ENCODE assay signal across 1 cellular context in the genomic region with DNA sequence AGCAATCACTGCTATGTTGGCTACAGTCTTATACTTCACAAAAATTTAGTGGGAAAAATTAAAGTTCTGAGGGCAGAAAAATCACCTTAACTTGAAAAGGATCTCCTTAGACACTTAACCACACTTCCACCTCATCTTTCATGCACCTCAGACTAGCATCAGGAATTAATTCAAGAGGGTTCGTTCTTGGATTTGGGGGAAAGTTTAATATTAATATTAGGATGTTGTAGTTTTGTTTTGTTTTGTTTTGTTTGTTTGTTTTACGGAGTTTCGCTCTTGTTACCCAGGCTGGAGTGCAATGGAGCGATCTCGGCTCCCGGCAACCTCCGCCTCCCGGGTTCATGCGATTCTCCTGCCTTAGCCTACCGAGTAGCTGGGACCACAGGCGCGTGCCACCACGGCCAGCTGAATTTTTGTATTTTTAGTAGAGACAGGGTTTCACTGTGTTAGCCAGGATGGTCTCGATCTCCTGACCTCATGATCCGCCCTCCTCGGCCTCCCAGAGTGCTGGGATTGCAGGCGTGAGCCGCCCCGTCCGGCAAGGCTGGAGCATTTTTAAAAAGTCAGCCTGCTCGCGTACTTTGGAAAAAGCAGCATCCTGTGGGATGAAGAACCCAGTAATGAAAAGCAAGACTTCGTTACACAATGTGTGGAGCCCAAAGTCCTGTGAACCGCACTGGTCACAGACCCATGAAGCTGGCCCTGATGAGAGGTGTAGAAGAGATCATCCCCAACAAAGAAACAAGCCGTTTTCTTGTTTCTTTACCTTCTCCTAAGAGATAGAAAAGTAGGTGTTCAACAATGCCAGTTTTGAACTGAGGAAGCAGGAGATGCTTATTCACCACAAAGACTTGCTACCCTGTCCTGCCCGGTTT.
A peak's percentile ranks its signal among the peaks of the same experiment; 100 is the strongest.
TF ChIP-seq lines count a peak whose summit lies in the region.

No MANE protein-coding gene starts in this region.

TF ChIP-seq in K562, 482 proteins besides CTCF, POLR2A, EP300 and RAD21 (continued from another document and continues in another):
- TF ChIP-seq PRPF4 (IDR thresholded peaks at IDR 0.05; ENCODE audit: insufficient read depth, low read depth, low read length, poor library complexity, severe bottlenecking): no peak
- 0 out of 2 replicates have a peak, but pooled peaks have one; percentile 60 for TF ChIP-seq MTA3 (IDR thresholded peaks at IDR 0.05; ENCODE audit: borderline replicate concordance)
- peak in 1 of 2 experiments; percentile 20; a peak in 1 of 4 replicates for TF ChIP-seq SRF (CRISPR knock-in tag; IDR thresholded peaks at IDR 0.05)
- TF ChIP-seq, protein P1, sequence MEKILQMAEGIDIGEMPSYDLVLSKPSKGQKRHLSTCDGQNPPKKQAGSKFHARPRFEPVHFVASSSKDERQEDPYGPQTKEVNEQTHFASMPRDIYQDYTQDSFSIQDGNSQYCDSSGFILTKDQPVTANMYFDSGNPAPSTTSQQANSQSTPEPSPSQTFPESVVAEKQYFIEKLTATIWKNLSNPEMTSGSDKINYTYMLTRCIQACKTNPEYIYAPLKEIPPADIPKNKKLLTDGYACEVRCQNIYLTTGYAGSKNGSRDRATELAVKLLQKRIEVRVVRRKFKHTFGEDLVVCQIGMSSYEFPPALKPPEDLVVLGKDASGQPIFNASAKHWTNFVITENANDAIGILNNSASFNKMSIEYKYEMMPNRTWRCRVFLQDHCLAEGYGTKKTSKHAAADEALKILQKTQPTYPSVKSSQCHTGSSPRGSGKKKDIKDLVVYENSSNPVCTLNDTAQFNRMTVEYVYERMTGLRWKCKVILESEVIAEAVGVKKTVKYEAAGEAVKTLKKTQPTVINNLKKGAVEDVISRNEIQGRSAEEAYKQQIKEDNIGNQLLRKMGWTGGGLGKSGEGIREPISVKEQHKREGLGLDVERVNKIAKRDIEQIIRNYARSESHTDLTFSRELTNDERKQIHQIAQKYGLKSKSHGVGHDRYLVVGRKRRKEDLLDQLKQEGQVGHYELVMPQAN (IDR thresholded peaks at IDR 0.05; ENCODE audit: borderline replicate concordance): peak; percentile 39; the same call in 1 of the 2 replicates
- TF ChIP-seq NCOA4 (IDR thresholded peaks at IDR 0.05; ENCODE audit: partially characterized antibody): no peak
- TF ChIP-seq HNRNPK (IDR thresholded peaks at IDR 0.05; ENCODE audit: low read depth, low read length, poor library complexity, severe bottlenecking): no peak
- no peak for TF ChIP-seq ZNF282 (CRISPR knock-in tag; IDR thresholded peaks at IDR 0.05)
- TF ChIP-seq, protein P2, sequence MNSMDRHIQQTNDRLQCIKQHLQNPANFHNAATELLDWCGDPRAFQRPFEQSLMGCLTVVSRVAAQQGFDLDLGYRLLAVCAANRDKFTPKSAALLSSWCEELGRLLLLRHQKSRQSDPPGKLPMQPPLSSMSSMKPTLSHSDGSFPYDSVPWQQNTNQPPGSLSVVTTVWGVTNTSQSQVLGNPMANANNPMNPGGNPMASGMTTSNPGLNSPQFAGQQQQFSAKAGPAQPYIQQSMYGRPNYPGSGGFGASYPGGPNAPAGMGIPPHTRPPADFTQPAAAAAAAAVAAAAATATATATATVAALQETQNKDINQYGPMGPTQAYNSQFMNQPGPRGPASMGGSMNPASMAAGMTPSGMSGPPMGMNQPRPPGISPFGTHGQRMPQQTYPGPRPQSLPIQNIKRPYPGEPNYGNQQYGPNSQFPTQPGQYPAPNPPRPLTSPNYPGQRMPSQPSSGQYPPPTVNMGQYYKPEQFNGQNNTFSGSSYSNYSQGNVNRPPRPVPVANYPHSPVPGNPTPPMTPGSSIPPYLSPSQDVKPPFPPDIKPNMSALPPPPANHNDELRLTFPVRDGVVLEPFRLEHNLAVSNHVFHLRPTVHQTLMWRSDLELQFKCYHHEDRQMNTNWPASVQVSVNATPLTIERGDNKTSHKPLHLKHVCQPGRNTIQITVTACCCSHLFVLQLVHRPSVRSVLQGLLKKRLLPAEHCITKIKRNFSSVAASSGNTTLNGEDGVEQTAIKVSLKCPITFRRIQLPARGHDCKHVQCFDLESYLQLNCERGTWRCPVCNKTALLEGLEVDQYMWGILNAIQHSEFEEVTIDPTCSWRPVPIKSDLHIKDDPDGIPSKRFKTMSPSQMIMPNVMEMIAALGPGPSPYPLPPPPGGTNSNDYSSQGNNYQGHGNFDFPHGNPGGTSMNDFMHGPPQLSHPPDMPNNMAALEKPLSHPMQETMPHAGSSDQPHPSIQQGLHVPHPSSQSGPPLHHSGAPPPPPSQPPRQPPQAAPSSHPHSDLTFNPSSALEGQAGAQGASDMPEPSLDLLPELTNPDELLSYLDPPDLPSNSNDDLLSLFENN (IDR thresholded peaks at IDR 0.05; ENCODE audit: low read depth in 2 of 2, low read length in 2 of 2): peak in 1 of 2 experiments; percentile 85; a peak in 1 of 4 replicates
- TF ChIP-seq, protein P3, sequence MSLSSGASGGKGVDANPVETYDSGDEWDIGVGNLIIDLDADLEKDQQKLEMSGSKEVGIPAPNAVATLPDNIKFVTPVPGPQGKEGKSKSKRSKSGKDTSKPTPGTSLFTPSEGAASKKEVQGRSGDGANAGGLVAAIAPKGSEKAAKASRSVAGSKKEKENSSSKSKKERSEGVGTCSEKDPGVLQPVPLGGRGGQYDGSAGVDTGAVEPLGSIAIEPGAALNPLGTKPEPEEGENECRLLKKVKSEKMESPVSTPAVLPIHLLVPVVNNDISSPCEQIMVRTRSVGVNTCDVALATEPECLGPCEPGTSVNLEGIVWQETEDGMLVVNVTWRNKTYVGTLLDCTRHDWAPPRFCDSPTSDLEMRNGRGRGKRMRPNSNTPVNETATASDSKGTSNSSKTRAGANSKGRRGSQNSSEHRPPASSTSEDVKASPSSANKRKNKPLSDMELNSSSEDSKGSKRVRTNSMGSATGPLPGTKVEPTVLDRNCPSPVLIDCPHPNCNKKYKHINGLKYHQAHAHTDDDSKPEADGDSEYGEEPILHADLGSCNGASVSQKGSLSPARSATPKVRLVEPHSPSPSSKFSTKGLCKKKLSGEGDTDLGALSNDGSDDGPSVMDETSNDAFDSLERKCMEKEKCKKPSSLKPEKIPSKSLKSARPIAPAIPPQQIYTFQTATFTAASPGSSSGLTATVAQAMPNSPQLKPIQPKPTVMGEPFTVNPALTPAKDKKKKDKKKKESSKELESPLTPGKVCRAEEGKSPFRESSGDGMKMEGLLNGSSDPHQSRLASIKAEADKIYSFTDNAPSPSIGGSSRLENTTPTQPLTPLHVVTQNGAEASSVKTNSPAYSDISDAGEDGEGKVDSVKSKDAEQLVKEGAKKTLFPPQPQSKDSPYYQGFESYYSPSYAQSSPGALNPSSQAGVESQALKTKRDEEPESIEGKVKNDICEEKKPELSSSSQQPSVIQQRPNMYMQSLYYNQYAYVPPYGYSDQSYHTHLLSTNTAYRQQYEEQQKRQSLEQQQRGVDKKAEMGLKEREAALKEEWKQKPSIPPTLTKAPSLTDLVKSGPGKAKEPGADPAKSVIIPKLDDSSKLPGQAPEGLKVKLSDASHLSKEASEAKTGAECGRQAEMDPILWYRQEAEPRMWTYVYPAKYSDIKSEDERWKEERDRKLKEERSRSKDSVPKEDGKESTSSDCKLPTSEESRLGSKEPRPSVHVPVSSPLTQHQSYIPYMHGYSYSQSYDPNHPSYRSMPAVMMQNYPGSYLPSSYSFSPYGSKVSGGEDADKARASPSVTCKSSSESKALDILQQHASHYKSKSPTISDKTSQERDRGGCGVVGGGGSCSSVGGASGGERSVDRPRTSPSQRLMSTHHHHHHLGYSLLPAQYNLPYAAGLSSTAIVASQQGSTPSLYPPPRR (CRISPR knock-in tag; IDR thresholded peaks at IDR 0.05; ENCODE audit: borderline replicate concordance): no peak
- TF ChIP-seq CCNT2 (IDR thresholded peaks at IDR 0.05; ENCODE audit: borderline replicate concordance, extremely low read depth, insufficient read length, low read depth, low read length): no peak
- no peak for TF ChIP-seq TBL1XR1 (IDR thresholded peaks at IDR 0.05; ENCODE audit: low read length in 2 of 2)
- TF ChIP-seq, protein P4, sequence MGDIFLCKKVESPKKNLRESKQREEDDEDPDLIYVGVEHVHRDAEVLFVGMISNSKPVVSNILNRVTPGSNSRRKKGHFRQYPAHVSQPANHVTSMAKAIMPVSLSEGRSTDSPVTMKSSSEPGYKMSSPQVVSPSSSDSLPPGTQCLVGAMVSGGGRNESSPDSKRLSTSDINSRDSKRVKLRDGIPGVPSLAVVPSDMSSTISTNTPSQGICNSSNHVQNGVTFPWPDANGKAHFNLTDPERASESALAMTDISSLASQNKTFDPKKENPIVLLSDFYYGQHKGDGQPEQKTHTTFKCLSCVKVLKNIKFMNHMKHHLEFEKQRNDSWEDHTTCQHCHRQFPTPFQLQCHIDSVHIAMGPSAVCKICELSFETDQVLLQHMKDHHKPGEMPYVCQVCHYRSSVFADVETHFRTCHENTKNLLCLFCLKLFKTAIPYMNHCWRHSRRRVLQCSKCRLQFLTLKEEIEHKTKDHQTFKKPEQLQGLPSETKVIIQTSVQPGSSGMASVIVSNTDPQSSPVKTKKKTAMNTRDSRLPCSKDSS (IDR thresholded peaks at IDR 0.05; ENCODE audit: low read depth, partially characterized antibody): no peak
- TF ChIP-seq GTF2F1 (IDR thresholded peaks at IDR 0.05; ENCODE audit: low read depth, low read length): peak; percentile 95
- TF ChIP-seq MEF2A (IDR thresholded peaks at IDR 0.05; ENCODE audit: control insufficient read depth, low read depth, low read length): 0 out of 2 replicates have a peak, but pooled peaks have one; percentile 21
- no peak for TF ChIP-seq GABPB2 (CRISPR knock-in tag; conservative IDR thresholded peaks at IDR 0.05)
- TF ChIP-seq SRSF1 (IDR thresholded peaks at IDR 0.05; ENCODE audit: low read depth, low read length): no peak
- TF ChIP-seq DMBX1 (CRISPR knock-in tag; IDR thresholded peaks at IDR 0.05; ENCODE audit: borderline replicate concordance): no peak
- peak; percentile 78 for TF ChIP-seq ELF4 (CRISPR knock-in tag; IDR thresholded peaks at IDR 0.05)
- TF ChIP-seq NFIC (IDR thresholded peaks at IDR 0.05): peak; percentile 39; the same call in 1 of the 2 replicates
- TF ChIP-seq SPI1 (IDR thresholded peaks at IDR 0.05; ENCODE audit: borderline replicate concordance, low read depth, low read length): no peak
- no peak for TF ChIP-seq ZFP30 (CRISPR knock-in tag; IDR thresholded peaks at IDR 0.05; ENCODE audit: borderline replicate concordance)
- TF ChIP-seq NR2C1 (IDR thresholded peaks at IDR 0.05): no peak
- no peak for TF ChIP-seq NR2C1 (tag; IDR thresholded peaks at IDR 0.05)
- no peak for TF ChIP-seq FOXA1 (IDR thresholded peaks at IDR 0.05; ENCODE audit: borderline replicate concordance)
- TF ChIP-seq FOXJ3 (CRISPR knock-in tag; IDR thresholded peaks at IDR 0.05): no peak
- TF ChIP-seq MBD2 (IDR thresholded peaks at IDR 0.05; ENCODE audit: borderline replicate concordance, low read depth): no peak
- TF ChIP-seq ZNF668 (CRISPR knock-in tag; IDR thresholded peaks at IDR 0.05): no peak
- peak in 1 of 2 experiments; percentile 41; a peak in 1 of 4 replicates for TF ChIP-seq FOXA3 (CRISPR knock-in tag; conservative IDR thresholded peaks at IDR 0.05 in 1 of 2, IDR thresholded peaks at IDR 0.05 in 1 of 2)
- no peak for TF ChIP-seq MCM3 (IDR thresholded peaks at IDR 0.05)
- TF ChIP-seq, protein P5, sequence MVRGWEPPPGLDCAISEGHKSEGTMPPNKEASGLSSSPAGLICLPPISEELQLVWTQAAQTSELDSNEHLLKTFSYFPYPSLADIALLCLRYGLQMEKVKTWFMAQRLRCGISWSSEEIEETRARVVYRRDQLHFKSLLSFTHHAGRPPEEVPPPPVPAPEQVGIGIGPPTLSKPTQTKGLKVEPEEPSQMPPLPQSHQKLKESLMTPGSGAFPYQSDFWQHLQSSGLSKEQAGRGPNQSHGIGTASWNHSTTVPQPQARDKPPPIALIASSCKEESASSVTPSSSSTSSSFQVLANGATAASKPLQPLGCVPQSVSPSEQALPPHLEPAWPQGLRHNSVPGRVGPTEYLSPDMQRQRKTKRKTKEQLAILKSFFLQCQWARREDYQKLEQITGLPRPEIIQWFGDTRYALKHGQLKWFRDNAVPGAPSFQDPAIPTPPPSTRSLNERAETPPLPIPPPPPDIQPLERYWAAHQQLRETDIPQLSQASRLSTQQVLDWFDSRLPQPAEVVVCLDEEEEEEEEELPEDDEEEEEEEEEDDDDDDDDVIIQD (CRISPR knock-in tag; IDR thresholded peaks at IDR 0.05): no peak
- TF ChIP-seq ZNF586 (CRISPR knock-in tag; conservative IDR thresholded peaks at IDR 0.05): peak; percentile 67; the same call in 1 of the 2 replicates
- TF ChIP-seq ZNF764 (CRISPR knock-in tag; IDR thresholded peaks at IDR 0.05; ENCODE audit: low read depth): no peak
- no peak for TF ChIP-seq KDM1A (IDR thresholded peaks at IDR 0.05)
- no peak for TF ChIP-seq ATF7 (IDR thresholded peaks at IDR 0.05)
- TF ChIP-seq TCF7 (IDR thresholded peaks at IDR 0.05; ENCODE audit: borderline replicate concordance): no peak
- TF ChIP-seq SIN3A (IDR thresholded peaks at IDR 0.05; ENCODE audit: borderline replicate concordance in 2 of 2, control insufficient read depth in 1 of 2, low read depth in 2 of 2, low read length in 2 of 2): peak; percentile 51 to 68; a peak in 2 of 4 replicates
- TF ChIP-seq DNMT1 (IDR thresholded peaks at IDR 0.05): no peak
- TF ChIP-seq NCOA1 (IDR thresholded peaks at IDR 0.05; ENCODE audit: low read depth): no peak
- TF ChIP-seq SMARCA4 (IDR thresholded peaks at IDR 0.05): no peak; the same call in 1 of the 2 replicates
- TF ChIP-seq NEUROD1 (IDR thresholded peaks at IDR 0.05; ENCODE audit: borderline replicate concordance, low read depth, low read length, partially characterized antibody): no peak
- TF ChIP-seq ETV6 (IDR thresholded peaks at IDR 0.05; ENCODE audit: borderline replicate concordance in 1 of 2, low read depth in 2 of 2, low read length in 1 of 2): no peak
- TF ChIP-seq ETV6 (CRISPR knock-in tag; IDR thresholded peaks at IDR 0.05; ENCODE audit: borderline replicate concordance): no peak
- TF ChIP-seq RHOXF2B (CRISPR knock-in tag; conservative IDR thresholded peaks at IDR 0.05): no peak
- TF ChIP-seq MYC (IDR thresholded peaks at IDR 0.05; ENCODE audit: low read depth, low read length): no peak
- TF ChIP-seq MYC (CRISPR knock-in tag; IDR thresholded peaks at IDR 0.05; ENCODE audit: borderline replicate concordance, low read depth): no peak
- no peak for TF ChIP-seq ZC3H11A (IDR thresholded peaks at IDR 0.05; ENCODE audit: low read depth, low read length)
- TF ChIP-seq RBM22 (IDR thresholded peaks at IDR 0.05; ENCODE audit: low read depth, low read length, poor library complexity, severe bottlenecking): no peak
- no peak for TF ChIP-seq ZNF584 (CRISPR knock-in tag; IDR thresholded peaks at IDR 0.05; ENCODE audit: low read depth)
- peak in 1 of 2 experiments; percentile 69; a peak in 2 of 4 replicates for TF ChIP-seq CSDE1 (IDR thresholded peaks at IDR 0.05)
- TF ChIP-seq ZC3H4 (CRISPR knock-in tag; IDR thresholded peaks at IDR 0.05; ENCODE audit: borderline replicate concordance): no peak
- no peak for TF ChIP-seq KAT2B (IDR thresholded peaks at IDR 0.05; ENCODE audit: low read depth, low read length)
- TF ChIP-seq NCOA2 (IDR thresholded peaks at IDR 0.05; ENCODE audit: partially characterized antibody in 2 of 2): no peak
- no peak for TF ChIP-seq TFAM (CRISPR knock-in tag; conservative IDR thresholded peaks at IDR 0.05)
- no peak for TF ChIP-seq SRSF7 (optimal IDR thresholded peaks at IDR 0.05; ENCODE audit: low read depth, low read length)
- no peak for TF ChIP-seq PHF21A (IDR thresholded peaks at IDR 0.05; ENCODE audit: borderline replicate concordance, low read depth)
- TF ChIP-seq PTBP1 (IDR thresholded peaks at IDR 0.05; ENCODE audit: low read depth, low read length): 0 out of 2 replicates have a peak, but pooled peaks have one; percentile 27
- peak; percentile 92 for TF ChIP-seq OTX1 (CRISPR knock-in tag; IDR thresholded peaks at IDR 0.05)
- no peak for TF ChIP-seq TOE1 (IDR thresholded peaks at IDR 0.05; ENCODE audit: borderline replicate concordance)
- no peak for TF ChIP-seq TOE1 (CRISPR knock-in tag; IDR thresholded peaks at IDR 0.05; ENCODE audit: borderline replicate concordance, low read depth)
- TF ChIP-seq ZNF444 (CRISPR knock-in tag; IDR thresholded peaks at IDR 0.05): peak; percentile 87
